Comparison of ENCODE assay signal across 8 cellular contexts in the genomic region with DNA sequence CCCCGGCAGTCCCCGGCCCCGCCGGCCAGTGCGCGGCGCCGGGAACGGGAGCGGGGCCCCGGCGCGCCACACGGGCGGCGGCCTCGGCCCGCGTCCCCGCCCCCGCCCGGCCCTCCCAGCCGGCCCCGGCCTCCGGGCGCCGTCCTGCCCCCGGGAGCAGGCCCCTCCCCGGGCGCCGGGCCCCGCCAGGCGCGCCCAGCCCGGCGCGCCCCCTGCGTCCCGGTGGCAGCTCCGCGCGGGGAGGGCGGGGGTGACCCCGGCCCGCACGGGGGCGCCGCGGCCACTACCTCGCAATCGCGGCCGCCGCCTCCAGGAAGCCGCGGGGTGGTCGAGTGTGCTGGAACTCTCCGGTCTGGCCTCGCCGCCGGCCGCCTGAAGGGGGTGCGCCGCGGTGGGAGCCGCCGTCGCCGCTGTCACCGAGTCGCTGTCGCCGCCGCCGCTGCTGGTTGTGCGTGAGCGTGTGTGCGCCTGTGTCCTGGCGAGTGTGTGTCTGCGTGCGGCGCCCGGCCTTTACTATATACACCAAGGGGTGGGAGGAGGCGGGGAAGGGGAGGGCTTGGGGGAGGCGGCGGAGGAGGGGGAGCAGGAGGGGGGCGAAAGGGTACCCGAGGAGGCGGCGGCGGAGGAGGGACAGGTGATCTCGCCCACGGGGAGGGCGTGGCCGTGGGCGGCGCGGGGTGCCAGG. TPM values are rescaled to one million over a fixed set of nuclear protein-coding genes. Genes with fewer than 3 reads are reported as not detected.
DNase-seq lines count a peak whose midpoint lies in the region; ATAC-seq, FAIRE-seq and TF ChIP-seq lines count a peak whose summit lies in the region.

RAI2 (minus strand) TSS at position 488 of the 685 bp plus-strand sequence. CDS start 59,288 bp downstream, outside the sequence.

- peak within 1 kb of the TSS; percentile 24 for H3K4me3 ChIP-seq in choroid plexus epithelial cell (ENCODE audit: low read depth, low read length)

- DNase-seq in GM12891 (ENCODE audit: insufficient read length, low spot score): peak; percentile 2
- DNase-seq in SK-N-DZ (ENCODE audit: low spot score): peak; percentile 64
- no peak for DNase-seq in choroid plexus epithelial cell (ENCODE audit: low read depth)
- no peak for DNase-seq in mesenteric fat pad (ENCODE audit: low spot score)
- DNase-seq in COLO829 (ENCODE audit: low spot score): no peak
- DNase-seq in superior temporal gyrus (ENCODE audit: extremely low spot score): no peak

- ATAC-seq in GM21515 (IDR thresholded peaks at IDR 0.05; ENCODE audit: unreplicated experiment): no peak

- TF ChIP-seq CTCF in choroid plexus epithelial cell (conservative IDR thresholded peaks at IDR 0.05; ENCODE audit: low read depth, low read length) (no peak), subcutaneous adipose tissue (IDR thresholded peaks at IDR 0.05; ENCODE audit: low read depth) (no peak)

- no peak for FAIRE-seq in GM12891 (lab: Jason Lieb, UNC)

- no peak for TF ChIP-seq POLR2A in GM12891 (IDR thresholded peaks at IDR 0.05; ENCODE audit: low read depth, low read length)

TF ChIP-seq in GM12891, 5 proteins besides CTCF, POLR2A, EP300 and RAD21:
- TF ChIP-seq TAF1 (IDR thresholded peaks at IDR 0.05; ENCODE audit: low read depth, low read length) (no peak), SPI1 (IDR thresholded peaks at IDR 0.05; ENCODE audit: low read depth, low read length) (no peak), POU2F2 (IDR thresholded peaks at IDR 0.05; ENCODE audit: low read depth, low read length) (no peak), PAX5 (IDR thresholded peaks at IDR 0.05; ENCODE audit: insufficient read depth, low read length, severe bottlenecking) (no peak), POLR2AphosphoS5 (IDR thresholded peaks at IDR 0.05; ENCODE audit: low read depth, low read length) (no peak)

RNA-seq across cellular contexts. Expression of gene RAI2, which starts in this region (rescaled TPM):
- not detected for polyA plus RNA-seq in GM12891 (2012; ENCODE audit: low read depth, missing spikeins)
- polyA plus RNA-seq in SK-N-DZ (2014; cell fraction: cytosol; rRNA removed): 3.7 and 4.2 TPM in 2 replicates
- polyA plus RNA-seq in SK-N-DZ (2014; cell fraction: nucleus; rRNA removed): 0.43 and 1.7 TPM in 2 replicates
- total RNA-seq in mesenteric fat pad (15.9 TPM), subcutaneous adipose tissue (10 to 100 TPM; 22.1 to 90.4 (median 47.7) TPM)

Comparison
In these comparisons a context has a peak if more than half of its experiments do, and no peak if none do; other contexts are left out.
1. DNase-seq: peak in GM12891 (single experiment) and SK-N-DZ (single experiment); none in choroid plexus epithelial cell (single experiment), mesenteric fat pad (single experiment), COLO829 (single experiment) and superior temporal gyrus (single experiment).